In the genomic region with DNA sequence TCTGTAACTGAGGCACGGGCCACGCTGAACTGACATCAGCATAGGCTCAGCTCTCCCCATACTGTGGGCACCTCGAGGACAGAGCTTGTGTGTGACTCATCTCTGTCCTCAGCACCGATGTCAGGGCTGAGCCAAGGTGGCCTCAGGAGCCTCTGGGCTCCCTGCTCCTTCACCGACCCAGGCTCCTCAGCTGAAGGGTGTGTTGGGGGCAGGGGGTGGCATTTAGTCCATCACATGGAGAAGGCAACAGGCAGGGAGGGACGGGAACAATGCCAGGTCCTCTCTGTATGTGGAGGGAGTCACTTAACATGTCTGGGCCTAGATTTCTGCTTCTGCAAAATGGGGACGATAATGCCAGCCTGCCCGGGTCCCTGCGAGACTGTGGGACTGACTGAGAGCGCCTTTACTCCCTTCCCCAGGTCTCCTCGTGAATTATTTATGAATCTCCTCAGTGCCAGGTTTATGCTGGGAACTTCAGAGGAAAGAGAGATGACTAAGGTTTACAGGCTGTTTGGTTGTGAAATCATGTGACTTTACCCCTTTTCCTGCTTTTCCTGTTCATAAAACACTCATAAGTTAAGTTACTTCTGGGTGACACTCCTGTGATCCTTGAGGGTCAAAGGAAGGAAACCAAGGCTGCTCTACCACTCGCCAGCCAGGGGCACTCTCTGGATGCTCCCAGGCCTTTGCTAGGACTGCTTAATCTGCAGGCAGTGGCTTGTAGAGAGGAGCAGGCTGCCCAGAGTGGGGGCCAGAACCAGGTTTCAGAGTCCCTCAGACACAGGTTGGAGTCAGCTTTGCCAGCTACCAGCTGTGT, we compare ENCODE assay signal across 10 cellular contexts. TPM values are rescaled to one million over a fixed set of nuclear protein-coding genes. Genes with fewer than 3 reads are reported as not detected.
DNase-seq lines count a peak whose midpoint lies in the region; ATAC-seq, FAIRE-seq and TF ChIP-seq lines count a peak whose summit lies in the region.
"Had no signal": no experiment of that assay in that cellular context is flagged by ENCODE, and none has a peak within 500 bp of the region (broad histone marks: within the 10 kb centered on the region; RNA-seq: fewer than 3 reads in every experiment).

No MANE protein-coding gene starts in this region.

- TF ChIP-seq POLR2A in H1 (IDR thresholded peaks at IDR 0.05; ENCODE audit: control extremely low read depth in 1 of 2, low read depth in 2 of 2, low read length in 2 of 2) = no peak

- H3K4me1 ChIP-seq in MM.1S (ENCODE audit: low read length) = no peaks in the 10 kb centered on the region
- peaks cover 0 to 9% (median 0%) of the 10 kb centered on the region in 4 experiments; a peak in 3 of 7 replicates for H3K4me1 ChIP-seq in H1 (replicated peaks in 1 of 4; ENCODE audit: control insufficient read depth in 3 of 4, insufficient read depth in 4 of 4, low read length in 3 of 4)
- peaks cover 8 to 37% (median 27%) of the 10 kb centered on the region in 3 donors for H3K4me1 ChIP-seq in pancreas
- H3K4me1 ChIP-seq in Caco-2 = no peaks in the 10 kb centered on the region

- H2BK20ac ChIP-seq in H1 (ENCODE audit: low read length) = no peak overlapping the region

- H4K20me1 ChIP-seq in MM.1S (ENCODE audit: insufficient read depth, low read length) = no peaks in the 10 kb centered on the region
- no peaks in the 10 kb centered on the region for H4K20me1 ChIP-seq in H1 (replicated peaks in 1 of 2; ENCODE audit: control insufficient read depth in 1 of 2, insufficient read depth in 2 of 2, low read length in 2 of 2)

- no peaks in the 10 kb centered on the region for H3K79me1 ChIP-seq in H1 (ENCODE audit: low read depth, low read length)

- no peak overlapping the region for H2BK5ac ChIP-seq in H1 (ENCODE audit: low read depth, low read length)

- H3K4ac ChIP-seq in H1 (replicated peaks; ENCODE audit: insufficient read length, low read depth, low read length) = no peak overlapping the region

- no peaks in the 10 kb centered on the region for H3K27me3 ChIP-seq in MM.1S (replicated peaks; ENCODE audit: insufficient read depth, low read length)
- no peaks in the 10 kb centered on the region for H3K27me3 ChIP-seq in H1 (replicated peaks in 1 of 4; ENCODE audit: control insufficient read depth in 3 of 4, extremely low read depth in 1 of 4, insufficient read depth in 3 of 4, low read length in 3 of 4)
- H3K27me3 ChIP-seq in pancreas = no peaks in the 10 kb centered on the region
- H3K27me3 ChIP-seq in Caco-2 (replicated peaks; ENCODE audit: control insufficient read depth, insufficient read depth, low read length) = no peaks in the 10 kb centered on the region

- CTCF ChIA-PET in Calu3 (lab: Charles Lee) = interaction anchor here (0.6 to 1.1 kb wide), 3 partner anchors 11 to 169 kb away, joined by 3 to 6 read pairs (median 3); no protein-coding TSS in a partner anchor
- CTCF ChIA-PET in H1 (lab: Charles Lee; ENCODE audit: partially characterized antibody) = interaction anchor here (1.0 to 2.3 kb wide), 10 partner anchors 9 to 230 kb away, joined by 3 to 6 read pairs (median 4); no protein-coding TSS in a partner anchor
- CTCF ChIA-PET in Caco-2 (lab: Charles Lee) = interaction anchor here (1.9 kb wide), 1 partner anchor 17 kb away, joined by 6 read pairs; no protein-coding TSS in a partner anchor

- H3K9me3 ChIP-seq in MM.1S (replicated peaks; ENCODE audit: insufficient read depth, low read length) (no peaks in the 10 kb centered on the region), H1 (ENCODE audit: insufficient read depth in 2 of 2, low read depth in 1 of 2, low read length in 1 of 2) (no peaks in the 10 kb centered on the region), pancreas (no peaks in the 10 kb centered on the region), Caco-2 (no peaks in the 10 kb centered on the region)

- no peak for TF ChIP-seq RAD21 in H1 (IDR thresholded peaks at IDR 0.05 in 1 of 2, conservative IDR thresholded peaks at IDR 0.05 in 1 of 2; ENCODE audit: low read depth in 2 of 2, low read length in 2 of 2)

- DNase-seq in Calu3 = peak; percentile 40
- no peak for DNase-seq in MM.1S
- no peak for DNase-seq in H1 (ENCODE audit: low read depth in 1 of 2, low spot score in 2 of 2)
- DNase-seq in pancreas = peak in 1 of 6 donors; percentile 50
- no peak for DNase-seq in coronary artery (ENCODE audit: low spot score)
- no peak for DNase-seq in Caco-2
- no peak for DNase-seq in NCI-H1930 (lab: John Stamatoyannopoulos, UW)

- H3K79me2 ChIP-seq in MM.1S (ENCODE audit: low read length) (no peaks in the 10 kb centered on the region), H1 (ENCODE audit: control insufficient read depth in 1 of 2, insufficient read depth in 2 of 2, low read length in 2 of 2) (no peaks in the 10 kb centered on the region)

- H3K27ac Mint-ChIP-seq in Calu3 (ENCODE audit: unreplicated experiment) = peak overlapping the region; percentile 95
- H3K27ac Mint-ChIP-seq in Caco-2 (ENCODE audit: unreplicated experiment) = no peak overlapping the region
- H3K27ac Mint-ChIP-seq: memory B cell had no signal

- H3K23ac ChIP-seq in H1 (ENCODE audit: insufficient read length) = no peak overlapping the region

- BruUV-seq in Calu3 (replicated peaks; lab: Mats Ljungman, UMichigan) (no TSS peak), Caco-2 (replicated peaks; lab: Mats Ljungman, UMichigan) (no TSS peak)

- H3K27me3 Mint-ChIP-seq in Calu3 (ENCODE audit: unreplicated experiment) (no peaks in the 10 kb centered on the region), Caco-2 (ENCODE audit: insufficient read depth, unreplicated experiment) (no peaks in the 10 kb centered on the region)

- H3K4me3 Mint-ChIP-seq in Calu3 (ENCODE audit: low read depth, unreplicated experiment) (peak overlapping the region; percentile 31), Caco-2 (ENCODE audit: unreplicated experiment) (no peak overlapping the region)
- H3K4me3 Mint-ChIP-seq: memory B cell had no signal

- intact Hi-C loops in Calu3 (cut with micrococcal nuclease; ENCODE audit: unreplicated experiment) (no loop called here), pancreas (cut with DNase I) (no loop called here), Caco-2 (cut with micrococcal nuclease; ENCODE audit: unreplicated experiment) (no loop called here)

- POLR2A ChIA-PET in H1 (lab: Charles Lee; ENCODE audit: partially characterized antibody) (interaction anchor here (0.9 kb wide), 1 partner anchor 16 kb away, joined by 3 read pairs; no protein-coding TSS in a partner anchor), Caco-2 (lab: Charles Lee) (no interaction called here)

- H3K4me3 ChIP-seq in MM.1S (ENCODE audit: low read length) = no peak overlapping the region
- H3K4me3 ChIP-seq in H1 (ENCODE audit: extremely low read depth in 1 of 4, insufficient read depth in 2 of 4, low read depth in 3 of 4, low read length in 4 of 4) = no peak overlapping the region
- H3K4me3 ChIP-seq in pancreas = no peak overlapping the region
- no peak overlapping the region for H3K4me3 ChIP-seq in coronary artery
- no peak overlapping the region for H3K4me3 ChIP-seq in Caco-2 (ENCODE audit: low read depth, low read length)

- no peak overlapping the region for H3K14ac ChIP-seq in H1 (ENCODE audit: insufficient read length)

- no peaks in the 10 kb centered on the region for H3K23me2 ChIP-seq in H1 (ENCODE audit: low read depth, low read length)

- H3K4me2 ChIP-seq in MM.1S (ENCODE audit: low read depth, low read length) (no peak overlapping the region), H1 (ENCODE audit: insufficient read depth in 1 of 2, low read depth in 2 of 2, low read length in 2 of 2) (no peak overlapping the region)

- no peak overlapping the region; the same call in 1 of the 2 replicates for H3K18ac ChIP-seq in H1 (ENCODE audit: extremely low read depth, low read length)

- TF ChIP-seq CTCF in Calu3 (IDR thresholded peaks at IDR 0.05; ENCODE audit: unreplicated experiment) (no peak), MM.1S (IDR thresholded peaks at IDR 0.05; ENCODE audit: low read length) (no peak), H1 (IDR thresholded peaks at IDR 0.05; ENCODE audit: control extremely low read depth in 1 of 3, insufficient read depth in 1 of 3, low read depth in 1 of 3, low read length in 3 of 3) (no peak), pancreas (IDR thresholded peaks at IDR 0.05) (no peak), coronary artery (IDR thresholded peaks at IDR 0.05) (no peak), Caco-2 (IDR thresholded peaks at IDR 0.05; ENCODE audit: insufficient read depth in 1 of 2, low read depth in 1 of 2, low read length in 1 of 2, severe bottlenecking in 1 of 2, unreplicated experiment in 1 of 2) (no peak)

- H3K36me3 ChIP-seq in MM.1S (replicated peaks; ENCODE audit: insufficient read depth, low read length) (no peaks in the 10 kb centered on the region), H1 (ENCODE audit: control insufficient read depth in 2 of 4, insufficient read depth in 4 of 4, low read length in 3 of 4) (no peaks in the 10 kb centered on the region), pancreas (peaks cover 0 to 11% (median 0%) of the 10 kb centered on the region in 3 donors), Caco-2 (ENCODE audit: control insufficient read depth, insufficient read depth, low read length) (no peaks in the 10 kb centered on the region; the same call in 1 of the 2 replicates)

- H2BK120ac ChIP-seq in H1 (replicated peaks; ENCODE audit: low read depth, low read length) = no peak overlapping the region

- no peak overlapping the region for H3K27ac ChIP-seq in MM.1S (ENCODE audit: low read length)
- no peak overlapping the region for H3K27ac ChIP-seq in H1 (ENCODE audit: low read depth, low read length)
- peak overlapping the region; percentile 36 to 90 (median 66) for H3K27ac ChIP-seq in pancreas
- H3K27ac ChIP-seq in coronary artery = no peak overlapping the region

- FAIRE-seq in H1 (lab: Jason Lieb, UNC) = no peak
- no peak for FAIRE-seq in pancreas (lab: Jason Lieb, UNC)
- FAIRE-seq: GM18507 had no signal

- H4K91ac ChIP-seq in H1 (replicated peaks; ENCODE audit: insufficient read length, low read length) = no peak overlapping the region

- H3F3A ChIP-seq in MM.1S (ENCODE audit: insufficient read depth, low read length) = no peaks in the 10 kb centered on the region

- peaks cover 21% of the 10 kb centered on the region for H3K36me3 Mint-ChIP-seq in Calu3 (ENCODE audit: insufficient read depth, unreplicated experiment)
- no peaks in the 10 kb centered on the region for H3K36me3 Mint-ChIP-seq in Caco-2 (ENCODE audit: insufficient read depth, unreplicated experiment)
- H3K36me3 Mint-ChIP-seq: memory B cell had no signal

- H2BK15ac ChIP-seq in H1 (ENCODE audit: low read length) = no peak overlapping the region

- H3K9me2 ChIP-seq in MM.1S (replicated peaks; ENCODE audit: insufficient read depth, low read length) = no peaks in the 10 kb centered on the region

- H3K4me1 Mint-ChIP-seq in Calu3 (ENCODE audit: low read depth, unreplicated experiment) (peaks cover 45% of the 10 kb centered on the region), Caco-2 (ENCODE audit: low read depth, unreplicated experiment) (peaks cover 20% of the 10 kb centered on the region)

- H3K9me3 Mint-ChIP-seq in Calu3 (ENCODE audit: low read depth, unreplicated experiment) = no peaks in the 10 kb centered on the region
- no peaks in the 10 kb centered on the region for H3K9me3 Mint-ChIP-seq in Caco-2 (ENCODE audit: unreplicated experiment)
- H3K9me3 Mint-ChIP-seq: memory B cell had no signal

- H2AK5ac ChIP-seq in H1 (ENCODE audit: low read depth, low read length) = no peak overlapping the region

- H3K56ac ChIP-seq in H1 (replicated peaks; ENCODE audit: insufficient read length, low read depth, low read length) = no peak overlapping the region

- no peak overlapping the region for H2BK12ac ChIP-seq in H1 (ENCODE audit: low read depth, low read length)

- TF ChIP-seq EP300 in H1 (IDR thresholded peaks at IDR 0.05; ENCODE audit: borderline replicate concordance in 1 of 2, low read depth in 2 of 2, low read length in 2 of 2) = no peak

- no peak overlapping the region for H4K5ac ChIP-seq in H1 (ENCODE audit: insufficient read length, low read depth, low read length)

- H3K9ac ChIP-seq in MM.1S (ENCODE audit: low read length) (no peak overlapping the region), H1 (replicated peaks in 1 of 4; ENCODE audit: extremely low read depth in 1 of 4, low read depth in 3 of 4, low read length in 3 of 4) (no peak overlapping the region)

- H4K8ac ChIP-seq in H1 (ENCODE audit: extremely low read depth, insufficient read depth, low read length) = peak overlapping the region; percentile 23

- ATAC-seq in pancreas (peak; percentile 68 to 83 (median 74)), HG02938 (IDR thresholded peaks at IDR 0.05; ENCODE audit: unreplicated experiment) (no peak)

- peak overlapping the region; percentile 31; the same call in 1 of the 2 replicates for H2AFZ ChIP-seq in MM.1S (ENCODE audit: low read length)
- no peak overlapping the region for H2AFZ ChIP-seq in H1 (ENCODE audit: low read length)

- WGBS in H1 (ENCODE audit: extremely low coverage in 1 of 2, insufficient coverage in 1 of 2, insufficient read length in 1 of 2, insufficient replicate concordance in 2 of 2, low coverage in 1 of 2, low lambda C conversion rate in 2 of 2, missing lambda C conversion rate in 1 of 2), 2 experiments = 88% methylated on average over 12 of the region's 12 CpGs; no CpG with 5 or more reads in 1 of the 2 experiments
- WGBS in pancreas, 2 donors = 58 to 62% methylated on average over 12 of the region's 12 CpGs

RNA-seq across cellular contexts. Expression of a gene that starts 16.2 kb away (rescaled TPM):
- total RNA-seq in Calu3 (2022) (18.8 and 19.1 TPM in 2 replicates), pancreas (10 to 100 TPM; 11.7 to 28.4 (median 16.0) TPM), Caco-2 (2022) (21.0 and 24.4 TPM in 2 replicates)
- 3.6 and 5.5 TPM in 2 replicates for total RNA-seq in H1 (2021; fragmentation: NEBNext Ultra II Directional; extraction: Animal tissue kit (Norgen Biotek cat#: 25700))
- polyA plus RNA-seq in H1 (2011; rRNA removed) (4.8 and 5.8 TPM in 2 replicates), pancreas (10 to 100 TPM; 10.5 to 18.3 TPM)
- polyA plus RNA-seq in H1 (2011; cell fraction: cytosol; rRNA removed) = 6.0 TPM
- 8.8 TPM for polyA plus RNA-seq in H1 (2011; cell fraction: nucleus; rRNA removed)
- 5.3 to 9.5 TPM (median 6.2 TPM) in 4 replicates for polyA plus RNA-seq in H1 (2012, experiment 1 of 2)
- 3.2 TPM for polyA plus RNA-seq in H1 (2012, experiment 2 of 2)
- polyA plus RNA-seq in H1 (2013, experiment 1 of 2) = 5.0 TPM
- 6.0 TPM for polyA plus RNA-seq in H1 (2013, experiment 2 of 2)
- 10.5 and 14.2 TPM in 2 replicates for polyA minus RNA-seq in H1 (2011; rRNA and poly(A)+ RNA removed)
- polyA minus RNA-seq in H1 (2011; cell fraction: cytosol; rRNA and poly(A)+ RNA removed) = 5.3 TPM
- polyA minus RNA-seq in H1 (2011; cell fraction: nucleus; rRNA and poly(A)+ RNA removed) = 4.1 TPM

Comparison
In these comparisons a context has a peak if more than half of its experiments do, and no peak if none do; other contexts are left out.
1. H3K27ac ChIP-seq: peak in pancreas (4 of 4); none in MM.1S (single experiment), H1 (single experiment) and coronary artery (0 of 2).